Comparison of ENCODE assay signal across 11 cellular contexts in genomic region chr12:47814539-47815170, GRCh38. TPM values are rescaled to one million over a fixed set of nuclear protein-coding genes. Genes with fewer than 3 reads are reported as not detected.
DNase-seq lines count a peak whose midpoint lies in the region; TF ChIP-seq lines count a peak whose summit lies in the region.
"Had no signal": no experiment of that assay in that cellular context is flagged by ENCODE, and none has a peak within 500 bp of the region (broad histone marks: within the 10 kb centered on the region; RNA-seq: fewer than 3 reads in every experiment).

No MANE protein-coding gene starts in this region.

- H3K4me1 ChIP-seq in A673 (ENCODE audit: insufficient read depth, low read length, poor library complexity, severe bottlenecking) (peaks cover 70% of the 10 kb centered on the region), colonic mucosa (peaks cover 13% of the 10 kb centered on the region)

- no peak for DNase-seq in A673 (ENCODE audit: low spot score)
- no peak for DNase-seq in colonic mucosa
- DNase-seq in neural crest cell (ENCODE audit: low read depth, low spot score): no peak
- no peak for DNase-seq in kidney glomerular epithelial cell (lab: John Stamatoyannopoulos, UW)
- DNase-seq in brain microvascular endothelial cell: no peak
- no peak for DNase-seq in HuH-7 (ENCODE audit: low spot score)
- DNase-seq in T-helper 9 cell: no peak
- DNase-seq: cerebellar nuclear complex, DND-41, KG1 had no signal

- H3K9me3 ChIP-seq in A673 (ENCODE audit: low read depth, low read length, poor library complexity, severe bottlenecking) (no peaks in the 10 kb centered on the region), KOPT-K1 (ENCODE audit: insufficient read depth, low read length, poor library complexity, severe bottlenecking) (no peaks in the 10 kb centered on the region), colonic mucosa (no peaks in the 10 kb centered on the region)

- H3K4me3 Mint-ChIP-seq in neural crest cell: peak overlapping the region; percentile 53

- H3K4me3 ChIP-seq in A673 (ENCODE audit: low read depth, low read length, poor library complexity, severe bottlenecking): no peak overlapping the region
- H3K4me3 ChIP-seq in colonic mucosa: no peak overlapping the region
- H3K4me3 ChIP-seq in brain microvascular endothelial cell (ENCODE audit: low read depth, low read length): no peak overlapping the region

- peaks cover 68% of the 10 kb centered on the region for H3K4me1 Mint-ChIP-seq in neural crest cell

- H3K27ac Mint-ChIP-seq in neural crest cell (ENCODE audit: unreplicated experiment): peak overlapping the region; percentile 41

- no peaks in the 10 kb centered on the region for H3K36me3 Mint-ChIP-seq in neural crest cell (ENCODE audit: low read depth)

- intact Hi-C loops in A673 (cut with micrococcal nuclease; ENCODE audit: unreplicated experiment): no loop called here
- intact Hi-C loops in colonic mucosa (cut with DNase I): no loop called here

- no peaks in the 10 kb centered on the region for H3K27me3 ChIP-seq in A673 (replicated peaks; ENCODE audit: insufficient read depth, low read depth, low read length, poor library complexity)
- H3K27me3 ChIP-seq in colonic mucosa: no peaks in the 10 kb centered on the region
- no peaks in the 10 kb centered on the region for H3K27me3 ChIP-seq in brain microvascular endothelial cell (replicated peaks)

- no peaks in the 10 kb centered on the region for H3K9me3 Mint-ChIP-seq in neural crest cell

- POLR2A ChIA-PET in A673 (lab: Charles Lee; ENCODE audit: low non-redundant PET): no interaction called here

- H3K27me3 Mint-ChIP-seq in neural crest cell (ENCODE audit: low read depth): no peaks in the 10 kb centered on the region

- CTCF ChIA-PET in A673 (lab: Charles Lee): no interaction called here

- no TSS peak for BruUV-seq in A673 (replicated peaks; lab: Mats Ljungman, UMichigan)

- H3K27ac ChIP-seq in A673 (ENCODE audit: low read depth, low read length, poor library complexity, severe bottlenecking) (peak overlapping the region; percentile 78), KOPT-K1 (ENCODE audit: low read depth, low read length, poor library complexity, severe bottlenecking) (peak overlapping the region; percentile 95), colonic mucosa (peak overlapping the region; percentile 90), brain microvascular endothelial cell (no peak overlapping the region)

- TF ChIP-seq CTCF in A673 (conservative IDR thresholded peaks at IDR 0.05; ENCODE audit: low read depth, low read length) (no peak), colonic mucosa (IDR thresholded peaks at IDR 0.05) (no peak), neural crest cell (conservative IDR thresholded peaks at IDR 0.05) (no peak), brain microvascular endothelial cell (IDR thresholded peaks at IDR 0.05; ENCODE audit: low read depth, low read length, missing control alignments) (no peak)

- H3K9ac ChIP-seq in colonic mucosa (ENCODE audit: low read depth in 2 of 2, low read length in 2 of 2): peak overlapping the region; percentile 72 to 80

- H3K36me3 ChIP-seq in A673 (ENCODE audit: insufficient read depth, low read length, poor library complexity, severe bottlenecking) (no peaks in the 10 kb centered on the region), KOPT-K1 (ENCODE audit: insufficient read depth, low read length) (peaks cover 27% of the 10 kb centered on the region), colonic mucosa (no peaks in the 10 kb centered on the region), brain microvascular endothelial cell (replicated peaks) (peaks cover 4% of the 10 kb centered on the region)

- in situ Hi-C loops in brain microvascular endothelial cell (cut with HindIII; ENCODE audit: low pct_ligation_motif_present, low sequenced_read_pairs): no loop called here

RNA-seq across cellular contexts. Expression of gene HDAC7, which starts 5.0 kb away (rescaled TPM):
- total RNA-seq in A673 (2021) (58.9 and 63.0 TPM in 2 replicates), colonic mucosa (10 to 100 TPM; 27.3 to 29.7 TPM), neural crest cell (76.0 and 76.6 TPM in 2 replicates)

RNA-seq across cellular contexts. Expression of gene SLC48A1, which starts 41.6 kb away (rescaled TPM):
- total RNA-seq in A673 (2021): 39.3 and 39.8 TPM in 2 replicates
- total RNA-seq in colonic mucosa: 10 to 100 TPM; 12.2 to 17.9 TPM
- total RNA-seq in neural crest cell: 11.6 and 13.0 TPM in 2 replicates

RNA-seq across cellular contexts. Expression of gene RAPGEF3, which starts 56.0 kb away (rescaled TPM):
- 4.3 and 5.7 TPM in 2 replicates for total RNA-seq in A673 (2021)
- 10 to 100 TPM; 10.1 TPM for total RNA-seq in colonic mucosa
- total RNA-seq in neural crest cell: 0.89 and 1.4 TPM in 2 replicates
